4 cellular contexts compared by ENCODE assay signal in genomic region chr1:201163036-201163435, GRCh38. TPM values are rescaled to one million over a fixed set of nuclear protein-coding genes. Genes with fewer than 3 reads are reported as not detected.
"Had no signal": no experiment of that assay in that cellular context is flagged by ENCODE, and none has a peak within 500 bp of the region (broad histone marks: within the 10 kb centered on the region; RNA-seq: fewer than 3 reads in every experiment).

No MANE protein-coding gene starts in this region.

RNA-seq across cellular contexts. Expression of gene IGFN1, which starts 27.6 kb away (rescaled TPM):
- total RNA-seq: M059J had no signal

RNA-seq across cellular contexts. Expression of gene ASCL5, which starts 36.1 kb away (rescaled TPM):
- total RNA-seq: LHCN-M2, M059J, MCF 10A had no signal

RNA-seq across cellular contexts. Expression of gene CACNA1S, which starts 50.8 kb away (rescaled TPM):
- total RNA-seq: M059J, MCF 10A, NCI-H460 had no signal
